ENCODE assay signal across 8 cellular contexts in the genomic region with DNA sequence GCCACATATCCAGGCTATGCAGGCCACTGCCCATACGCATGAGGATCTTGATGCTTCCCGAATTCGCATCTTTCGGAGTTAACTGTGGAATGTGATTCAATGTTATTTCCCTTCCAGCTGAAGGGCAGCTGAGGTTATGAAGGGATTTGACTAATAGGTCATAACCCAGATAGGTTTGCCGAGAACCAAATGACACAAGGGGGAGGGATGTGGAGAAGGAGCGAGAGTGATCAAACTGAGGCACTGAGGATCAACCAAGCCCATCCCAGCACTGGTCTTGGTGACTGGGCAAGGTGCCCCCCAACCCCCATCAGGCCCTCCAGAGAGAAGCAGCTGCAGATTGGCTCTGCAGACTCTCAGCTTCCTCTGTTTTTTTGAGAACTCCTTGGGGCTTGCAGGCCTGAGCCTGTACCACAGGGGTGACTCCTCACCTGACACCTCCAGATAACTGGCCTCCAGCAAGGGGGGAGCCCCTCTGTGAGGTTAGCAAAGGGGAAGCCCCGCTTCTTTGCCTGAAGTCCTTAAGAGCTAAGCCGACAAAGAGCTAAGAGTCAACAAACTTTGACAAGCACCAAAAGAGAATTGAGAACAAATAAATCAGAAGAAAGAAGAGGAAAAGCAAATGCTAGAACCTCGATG.
DNase-seq lines count a peak whose midpoint lies in the region; ATAC-seq and TF ChIP-seq lines count a peak whose summit lies in the region.

No MANE protein-coding gene starts in this region.

- CTCF ChIA-PET in AG04449 (lab: Yijun Ruan, JAX): interaction anchor here (0.9 to 2.3 kb wide), 7 partner anchors 23 to 529 kb away, joined by 3 to 11 read pairs (median 3); no protein-coding TSS in a partner anchor

- DNase-seq in AG04449 (ENCODE audit: low read depth, low spot score) (no peak), amniotic stem cell (lab: John Stamatoyannopoulos, UW) (no peak), NCI-H146 treated with DMSO at 0.1 percent for 48 hours (lab: John Stamatoyannopoulos, UW; ENCODE audit: unreplicated experiment) (no peak), HCEC 1CT (no peak), GM19240 (ENCODE audit: insufficient read length, low spot score) (no peak)
- DNase-seq in naive thymus-derived CD8-positive, alpha-beta T cell: peak in 7 of 10 donors; percentile 4 to 59 (median 39)

- H3K27me3 Mint-ChIP-seq in naive thymus-derived CD8-positive, alpha-beta T cell: peaks cover 0 to 6% (median 2%) of the 10 kb centered on the region in 5 donors

- no peaks in the 10 kb centered on the region for H3K36me3 Mint-ChIP-seq in naive thymus-derived CD8-positive, alpha-beta T cell

- H3K4me3 ChIP-seq in AG04449 (ENCODE audit: low read depth, low read length): peak overlapping the region; percentile 67

- POLR2A ChIA-PET in AG04449 (lab: Yijun Ruan, JAX): interaction anchor here (1.4 kb wide), 1 partner anchor 22 kb away, joined by 3 read pairs; no protein-coding TSS in a partner anchor
- POLR2A ChIA-PET in naive thymus-derived CD8-positive, alpha-beta T cell (lab: Charles Lee): no interaction called here

- peak overlapping the region in 7 of 10 donors; percentile 4 to 74 (median 36) for H3K4me3 Mint-ChIP-seq in naive thymus-derived CD8-positive, alpha-beta T cell

- peaks cover 7 to 20% (median 13%) of the 10 kb centered on the region in 4 donors for H3K4me1 Mint-ChIP-seq in naive thymus-derived CD8-positive, alpha-beta T cell

- H3K9me3 Mint-ChIP-seq in naive thymus-derived CD8-positive, alpha-beta T cell: no peaks in the 10 kb centered on the region

- no peak for TF ChIP-seq CTCF in AG04449 (IDR thresholded peaks at IDR 0.05; ENCODE audit: insufficient read depth, low read length, missing control alignments)

- peak; percentile 73 for ATAC-seq in HG02588 (IDR thresholded peaks at IDR 0.05; ENCODE audit: unreplicated experiment)
- peak; percentile 56 to 97 for ATAC-seq in naive thymus-derived CD8-positive, alpha-beta T cell

- peak overlapping the region; percentile 61 for H3K27ac ChIP-seq in cingulate gyrus (ENCODE audit: low read depth, low read length)

- peak overlapping the region in 7 of 10 donors; percentile 21 to 89 (median 72) for H3K27ac Mint-ChIP-seq in naive thymus-derived CD8-positive, alpha-beta T cell

Comparison
In these comparisons a context has a peak if more than half of its experiments do, and no peak if none do; other contexts are left out.
1. DNase-seq: peak in naive thymus-derived CD8-positive, alpha-beta T cell (7 of 10); none in AG04449 (single experiment), amniotic stem cell (single experiment), NCI-H146 treated with DMSO at 0.1 percent for 48 hours (single experiment), HCEC 1CT (single experiment) and GM19240 (single experiment).